Comparison of ENCODE assay signal across 1 cellular context in genomic region chr9:100324594-100325200, GRCh38.
TF ChIP-seq lines count a peak whose summit lies in the region.

No MANE protein-coding gene starts in this region.

TF ChIP-seq in GM23338, 12 proteins besides CTCF, POLR2A, EP300 and RAD21 (continued from another document):
- TF ChIP-seq REST (IDR thresholded peaks at IDR 0.05; ENCODE audit: unreplicated experiment) (no peak), ETS1 (IDR thresholded peaks at IDR 0.05) (no peak)
